ENCODE assay signal across 14 cellular contexts in genomic region chr3:51777985-51778384, GRCh38. TPM values are rescaled to one million over a fixed set of nuclear protein-coding genes. Genes with fewer than 3 reads are reported as not detected.
DNase-seq lines count a peak whose midpoint lies in the region; ATAC-seq and TF ChIP-seq lines count a peak whose summit lies in the region.
"Had no signal": no experiment of that assay in that cellular context is flagged by ENCODE, and none has a peak within 500 bp of the region (broad histone marks: within the 10 kb centered on the region; RNA-seq: fewer than 3 reads in every experiment).

No MANE protein-coding gene starts in this region.

- H3K27me3 ChIP-seq in left ventricle myocardium inferior (ENCODE audit: low read depth) (peaks cover 20% of the 10 kb centered on the region), stomach (peaks cover 0 to 15% (median 0%) of the 10 kb centered on the region in 3 donors)

- TF ChIP-seq CTCF in left ventricle myocardium inferior (IDR thresholded peaks at IDR 0.05; ENCODE audit: borderline replicate concordance) (no peak), stomach (IDR thresholded peaks at IDR 0.05) (no peak)

- peak; percentile 5 to 70 (median 36) for DNase-seq in NCI-H1417 (lab: John Stamatoyannopoulos, UW)
- DNase-seq in NCI-H1417 treated with DMSO at 0.1 percent for 48 hours (lab: John Stamatoyannopoulos, UW): no peak
- peak; percentile 89 to 97 for DNase-seq in NCI-H524 (lab: John Stamatoyannopoulos, UW)
- DNase-seq in left ventricle myocardium inferior: peak; percentile 63
- DNase-seq in stomach: peak; percentile 68
- no peak for DNase-seq in T-helper 17 cell
- DNase-seq: activated CD4-positive, alpha-beta T cell treated with anti-CD3 and anti-CD28 coated beads for 36 hours; activated T-cell treated with anti-CD3 and anti-CD28 coated beads, Interleukin-2, amount 50 U/mL, for 24 hours; dermis blood vessel endothelial cell; naive thymus-derived CD4-positive, alpha-beta T cell had no signal

- H3K27me3 Mint-ChIP-seq in T-helper 17 cell: peaks cover 34% of the 10 kb centered on the region

- no peak overlapping the region for H3K27ac Mint-ChIP-seq in T-helper 17 cell
- H3K27ac Mint-ChIP-seq: activated CD4-positive, alpha-beta T cell treated with anti-CD3 and anti-CD28 coated beads for 36 hours; activated T-cell treated with anti-CD3 and anti-CD28 coated beads, Interleukin-2, amount 50 U/mL, for 24 hours; naive thymus-derived CD4-positive, alpha-beta T cell had no signal

- peaks cover 2% of the 10 kb centered on the region for H3K36me3 Mint-ChIP-seq in T-helper 17 cell (ENCODE audit: low read depth)

- H3K36me3 ChIP-seq in left ventricle myocardium inferior (no peaks in the 10 kb centered on the region), stomach (no peaks in the 10 kb centered on the region)

- H3K9me3 ChIP-seq in left ventricle myocardium inferior (replicated peaks) (no peaks in the 10 kb centered on the region), stomach (no peaks in the 10 kb centered on the region), T-helper 17 cell (ENCODE audit: control insufficient read depth, low read length, poor library complexity, severe bottlenecking) (no peaks in the 10 kb centered on the region)

- no peaks in the 10 kb centered on the region for H3K4me1 Mint-ChIP-seq in T-helper 17 cell
- H3K4me1 Mint-ChIP-seq: activated CD4-positive, alpha-beta T cell treated with anti-CD3 and anti-CD28 coated beads for 36 hours had no signal

- peaks cover 10% of the 10 kb centered on the region for H3K4me1 ChIP-seq in left ventricle myocardium inferior
- H3K4me1 ChIP-seq in stomach: no peaks in the 10 kb centered on the region

- no peak for TF ChIP-seq POLR2A in stomach (IDR thresholded peaks at IDR 0.05)

- WGBS in stomach, 5 donors: 17 to 50% (median 38%) methylated on average over 2 to 3 of the region's 3 CpGs

- H3K4me3 Mint-ChIP-seq in T-helper 17 cell: no peak overlapping the region
- H3K4me3 Mint-ChIP-seq: activated CD4-positive, alpha-beta T cell treated with anti-CD3 and anti-CD28 coated beads for 36 hours; activated T-cell treated with anti-CD3 and anti-CD28 coated beads, Interleukin-2, amount 50 U/mL, for 24 hours; naive thymus-derived CD4-positive, alpha-beta T cell had no signal

- H3K27ac ChIP-seq in left ventricle myocardium inferior (replicated peaks) (no peak overlapping the region), stomach (no peak overlapping the region)

- TF ChIP-seq EP300 in stomach (IDR thresholded peaks at IDR 0.05): no peak

- no peak for ATAC-seq in T-helper 17 cell
- ATAC-seq in GM21367 (IDR thresholded peaks at IDR 0.05; ENCODE audit: unreplicated experiment): no peak
- no peak for ATAC-seq in GM21423 (IDR thresholded peaks at IDR 0.05; ENCODE audit: unreplicated experiment)
- ATAC-seq: activated CD4-positive, alpha-beta T cell treated with anti-CD3 and anti-CD28 coated beads for 36 hours; naive thymus-derived CD4-positive, alpha-beta T cell had no signal

- intact Hi-C loops in left ventricle myocardium inferior (cut with micrococcal nuclease) (no loop called here), stomach (cut with DNase I; ENCODE audit: low total_unique reads) (no loop called here)

- H3K4me3 ChIP-seq in left ventricle myocardium inferior (no peak overlapping the region), stomach (no peak overlapping the region)

RNA-seq across cellular contexts. Expression of gene IQCF6, which starts 1.1 kb away (rescaled TPM):
- not detected for total RNA-seq in left ventricle myocardium inferior
- total RNA-seq in stomach: not detected
- polyA plus RNA-seq in stomach: not detected
- not detected for total RNA-seq in T-helper 17 cell
- total RNA-seq: A172; activated CD4-positive, alpha-beta T cell treated with anti-CD3 and anti-CD28 coated beads for 36 hours; dermis blood vessel endothelial cell; naive thymus-derived CD4-positive, alpha-beta T cell had no signal
- polyA plus RNA-seq: naive thymus-derived CD4-positive, alpha-beta T cell; thymus had no signal

Comparison
In these comparisons a context has a peak if more than half of its experiments do, and no peak if none do; other contexts are left out.
1. DNase-seq: peak in NCI-H1417 (3 of 3), NCI-H524 (2 of 2), left ventricle myocardium inferior (single experiment) and stomach (single experiment); none in NCI-H1417 treated with DMSO at 0.1 percent for 48 hours (single experiment) and T-helper 17 cell (0 of 3).